In genomic region chr3:52330194-52330805, GRCh38 we compare ENCODE assay signal across 17 cellular contexts.
"Had no signal": no experiment of that assay in that cellular context is flagged by ENCODE, and none has a peak within 500 bp of the region (broad histone marks: within the 10 kb centered on the region; RNA-seq: fewer than 3 reads in every experiment).

No MANE protein-coding gene starts in this region.

- H3K9me3 Mint-ChIP-seq: activated CD4-positive, alpha-beta memory T cell treated with anti-CD3 and anti-CD28 coated beads for 36 hours; activated naive CD8-positive, alpha-beta T cell treated with anti-CD3 and anti-CD28 coated beads, Interleukin-2, amount 50 U/mL, for 24 hours; activated T-helper 2 cell treated with anti-CD3 and anti-CD28 coated beads, Interferon-gamma antibody, Interleukin-2, Interleukin-4, amounts not matched to agents 10 μg/mL and 5 μg/mL and 100 μg/mL, durations not matched to agents 14 hours and 24 hours and 36 hours; immature natural killer cell; naive thymus-derived CD8-positive, alpha-beta T cell had no signal

- H3K4me3 Mint-ChIP-seq: activated CD4-positive, alpha-beta memory T cell treated with anti-CD3 and anti-CD28 coated beads for 36 hours; activated CD4-positive, alpha-beta T cell treated with anti-CD3 and anti-CD28 coated beads for 36 hours; activated naive CD8-positive, alpha-beta T cell treated with anti-CD3 and anti-CD28 coated beads, Interleukin-2, amount 50 U/mL, for 24 hours; immature natural killer cell; naive thymus-derived CD8-positive, alpha-beta T cell had no signal

- H3K4me1 ChIP-seq: testis, upper lobe of right lung had no signal

- H3K4me1 Mint-ChIP-seq: activated CD4-positive, alpha-beta T cell treated with anti-CD3 and anti-CD28 coated beads for 36 hours; activated naive CD8-positive, alpha-beta T cell treated with anti-CD3 and anti-CD28 coated beads, Interleukin-2, amount 50 U/mL, for 24 hours; immature natural killer cell; naive thymus-derived CD8-positive, alpha-beta T cell had no signal

- H3K36me3 Mint-ChIP-seq: activated CD4-positive, alpha-beta memory T cell treated with anti-CD3 and anti-CD28 coated beads for 36 hours had no signal

- H3K27ac Mint-ChIP-seq: activated CD4-positive, alpha-beta memory T cell treated with anti-CD3 and anti-CD28 coated beads for 36 hours; activated CD4-positive, alpha-beta T cell treated with anti-CD3 and anti-CD28 coated beads for 36 hours; activated naive CD8-positive, alpha-beta T cell treated with anti-CD3 and anti-CD28 coated beads, Interleukin-2, amount 50 U/mL, for 24 hours; activated T-helper 2 cell treated with anti-CD3 and anti-CD28 coated beads, Interferon-gamma antibody, Interleukin-2, Interleukin-4, amounts not matched to agents 10 μg/mL and 5 μg/mL and 100 μg/mL, durations not matched to agents 14 hours and 24 hours and 36 hours had no signal

- H3K9me3 ChIP-seq: testis, upper lobe of right lung had no signal

- H3K27me3 ChIP-seq: brain microvascular endothelial cell, testis, upper lobe of right lung had no signal

- H3K27me3 Mint-ChIP-seq: activated CD4-positive, alpha-beta memory T cell treated with anti-CD3 and anti-CD28 coated beads for 36 hours; activated CD4-positive, alpha-beta T cell treated with anti-CD3 and anti-CD28 coated beads for 36 hours; activated naive CD8-positive, alpha-beta T cell treated with anti-CD3 and anti-CD28 coated beads, Interleukin-2, amount 50 U/mL, for 24 hours; naive thymus-derived CD8-positive, alpha-beta T cell had no signal

- H3K4me3 ChIP-seq: testis, upper lobe of right lung had no signal

- H3K27ac ChIP-seq: brain microvascular endothelial cell, testis, upper lobe of right lung had no signal

- DNase-seq: activated CD4-positive, alpha-beta memory T cell treated with anti-CD3 and anti-CD28 coated beads for 36 hours; activated CD4-positive, alpha-beta T cell treated with anti-CD3 and anti-CD28 coated beads for 36 hours; activated naive CD4-positive, alpha-beta T cell treated with Interleukin-2 at 50 U/mL for 16 hours; activated naive CD8-positive, alpha-beta T cell treated with anti-CD3 and anti-CD28 coated beads, Interleukin-2, amount 50 U/mL, for 24 hours; anterior cingulate cortex; brain microvascular endothelial cell; cortex of kidney; head of caudate nucleus; immature natural killer cell; kidney glomerular epithelial cell; naive thymus-derived CD8-positive, alpha-beta T cell; stimulated activated CD4-positive, alpha-beta T cell treated with anti-CD3 and anti-CD28 coated beads, Interleukin-12 subunit alpha, Interleukin-12 subunit beta, amount 100 ng/mL, for 4 hours; stimulated activated CD4-positive, alpha-beta T cell treated with anti-CD3 and anti-CD28 coated beads, Interleukin-1b, Interleukin-23, amount 100 ng/mL, for 48 hours; SW 1271; testis; upper lobe of right lung had no signal

- H3K36me3 ChIP-seq: brain microvascular endothelial cell had no signal

- ATAC-seq: activated CD4-positive, alpha-beta T cell treated with anti-CD3 and anti-CD28 coated beads for 36 hours; activated naive CD8-positive, alpha-beta T cell treated with anti-CD3 and anti-CD28 coated beads, Interleukin-2, amount 50 U/mL, for 24 hours; naive thymus-derived CD8-positive, alpha-beta T cell; upper lobe of right lung had no signal
